ENCODE assay signal across 24 cellular contexts in genomic region chr22:20234760-20235452, GRCh38.
"Had no signal": no experiment of that assay in that cellular context is flagged by ENCODE, and none has a peak within 500 bp of the region (broad histone marks: within the 10 kb centered on the region; RNA-seq: fewer than 3 reads in every experiment).

No MANE protein-coding gene starts in this region.

- DNase-seq: activated CD4-positive, alpha-beta T cell treated with anti-CD3 and anti-CD28 coated beads for 1 hour; activated CD8-positive, alpha-beta T cell treated with anti-CD3 and anti-CD28 coated beads, Interleukin-2, amount 10 ng/mL, durations not matched to agents 7 days and 5 days; activated effector memory CD4-positive, alpha-beta T cell treated with Interleukin-2 at 50 U/mL for 16 hours; activated naive CD8-positive, alpha-beta T cell treated with anti-CD3 and anti-CD28 coated beads, Interleukin-2, amount 50 U/mL, for 24 hours; activated T-cell treated with anti-CD3 and anti-CD28 coated beads for 4 hours; effector memory CD4-positive, alpha-beta T cell; erythroblast; gastrocnemius medialis; glutamatergic neuron; left ventricle myocardium inferior; stimulated activated CD4-positive, alpha-beta T cell treated with anti-CD3 and anti-CD28 coated beads, Interleukin-15, amount 100 ng/mL, for 24 hours; stimulated activated CD4-positive, alpha-beta T cell treated with anti-CD3 and anti-CD28 coated beads, Interleukin-2, amount 100 ng/mL, for 24 hours; stimulated activated naive CD4-positive, alpha-beta T cell; SW 1271 had no signal

- H3K9me3 Mint-ChIP-seq: activated naive CD4-positive, alpha-beta T cell treated with anti-CD3 and anti-CD28 coated beads, Interleukin-2, amount 50 U/mL, for 24 hours; activated naive CD8-positive, alpha-beta T cell treated with anti-CD3 and anti-CD28 coated beads, Interleukin-2, amount 50 U/mL, for 24 hours; T-helper 1 cell treated with Interleukin-12 subunit alpha and Interleukin-12 subunit beta and Interleukin-4 antibody, amounts not matched to agents 30 μg/mL and 1 μg/mL, for 36 hours had no signal

- H3K4me3 ChIP-seq: cardiac muscle cell, coronary artery, dorsolateral prefrontal cortex, gastrocnemius medialis, left ventricle myocardium inferior, lung, right atrium auricular region, suprapubic skin, tibial nerve had no signal

- H3K27me3 ChIP-seq: cardiac muscle cell, dorsolateral prefrontal cortex, gastrocnemius medialis, right atrium auricular region, suprapubic skin, tibial nerve had no signal

- H3K27ac Mint-ChIP-seq: activated CD8-positive, alpha-beta T cell treated with anti-CD3 and anti-CD28 coated beads, Interleukin-2, amount 10 ng/mL, durations not matched to agents 7 days and 5 days; activated naive CD4-positive, alpha-beta T cell treated with anti-CD3 and anti-CD28 coated beads, Interleukin-2, amount 50 U/mL, for 24 hours; activated naive CD8-positive, alpha-beta T cell treated with anti-CD3 and anti-CD28 coated beads, Interleukin-2, amount 50 U/mL, for 24 hours; T-helper 1 cell treated with Interleukin-12 subunit alpha and Interleukin-12 subunit beta and Interleukin-4 antibody, amounts not matched to agents 30 μg/mL and 1 μg/mL, for 36 hours had no signal

- H3K36me3 Mint-ChIP-seq: activated naive CD4-positive, alpha-beta T cell treated with anti-CD3 and anti-CD28 coated beads, Interleukin-2, amount 50 U/mL, for 24 hours had no signal

- H3K36me3 ChIP-seq: cardiac muscle cell, gastrocnemius medialis, left ventricle myocardium inferior, right atrium auricular region, suprapubic skin, tibial nerve had no signal

- ATAC-seq: activated CD8-positive, alpha-beta T cell treated with anti-CD3 and anti-CD28 coated beads, Interleukin-2, amount 10 ng/mL, durations not matched to agents 7 days and 5 days; activated naive CD8-positive, alpha-beta T cell treated with anti-CD3 and anti-CD28 coated beads, Interleukin-2, amount 50 U/mL, for 24 hours; gastrocnemius medialis had no signal

- H3K4me3 Mint-ChIP-seq: activated CD8-positive, alpha-beta T cell treated with anti-CD3 and anti-CD28 coated beads, Interleukin-2, amount 10 ng/mL, durations not matched to agents 7 days and 5 days; activated naive CD4-positive, alpha-beta T cell treated with anti-CD3 and anti-CD28 coated beads, Interleukin-2, amount 50 U/mL, for 24 hours; activated naive CD8-positive, alpha-beta T cell treated with anti-CD3 and anti-CD28 coated beads, Interleukin-2, amount 50 U/mL, for 24 hours; T-helper 1 cell treated with Interleukin-12 subunit alpha and Interleukin-12 subunit beta and Interleukin-4 antibody, amounts not matched to agents 30 μg/mL and 1 μg/mL, for 36 hours had no signal

- H3K9me3 ChIP-seq: gastrocnemius medialis, left ventricle myocardium inferior, right atrium auricular region, suprapubic skin, tibial nerve had no signal

- FAIRE-seq: islet of Langerhans had no signal

- H3K27ac ChIP-seq: cardiac muscle cell, coronary artery, gastrocnemius medialis, left ventricle myocardium inferior, right atrium auricular region, suprapubic skin, tibial nerve had no signal

- H3K27me3 Mint-ChIP-seq: activated naive CD4-positive, alpha-beta T cell treated with anti-CD3 and anti-CD28 coated beads, Interleukin-2, amount 50 U/mL, for 24 hours; activated naive CD8-positive, alpha-beta T cell treated with anti-CD3 and anti-CD28 coated beads, Interleukin-2, amount 50 U/mL, for 24 hours had no signal
